ENCODE assay signal across 8 cellular contexts in the genomic region with DNA sequence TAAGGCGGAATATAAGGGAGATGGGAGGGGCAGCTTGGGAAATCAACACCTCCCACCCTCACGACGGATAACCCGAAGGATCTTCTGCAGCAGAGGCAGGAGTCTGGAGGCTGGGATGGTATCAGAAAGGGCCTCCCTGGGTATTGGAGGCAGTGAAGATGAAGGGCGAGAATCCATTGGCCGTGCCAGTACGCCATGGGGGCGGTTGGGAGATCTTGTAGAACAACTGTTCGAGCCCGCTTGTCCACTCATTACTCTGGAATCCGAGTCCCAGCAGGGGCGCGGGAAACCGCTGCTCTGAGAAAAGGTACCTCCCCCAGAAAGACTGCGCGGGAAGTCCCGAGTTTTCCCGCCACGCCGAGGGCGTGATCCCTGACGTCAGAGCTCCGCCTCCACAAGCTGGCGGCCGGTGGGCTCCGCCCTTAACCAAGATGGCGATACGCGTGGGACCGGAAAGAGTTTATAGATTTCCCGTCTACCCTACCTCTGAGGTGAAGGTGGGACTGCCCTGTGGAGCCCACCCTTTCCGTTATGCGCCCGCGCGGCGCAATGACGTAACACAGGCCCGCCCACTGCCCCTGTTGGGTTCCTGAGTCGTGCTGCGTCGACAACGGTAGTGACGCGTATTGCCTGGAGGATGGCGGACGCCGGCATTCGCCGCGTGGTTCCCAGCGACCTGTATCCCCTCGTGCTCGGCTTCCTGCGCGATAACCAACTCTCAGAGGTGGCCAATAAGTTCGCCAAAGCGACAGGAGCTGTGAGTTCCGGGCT. TPM values are rescaled to one million over a fixed set of nuclear protein-coding genes. Genes with fewer than 3 reads are reported as not detected.
DNase-seq lines count a peak whose midpoint lies in the region; ATAC-seq, FAIRE-seq and TF ChIP-seq lines count a peak whose summit lies in the region.

A gene (plus strand): TSS at position 616 of the 771 bp plus-strand sequence. CDS start 22 bp downstream, at position 638.

- no peaks in the 10 kb centered on the region for H3K9me3 Mint-ChIP-seq in activated CD8-positive, alpha-beta memory T cell treated with anti-CD3 and anti-CD28 coated beads, Interleukin-2, amount 10 ng/mL, durations not matched to agents 7 days and 5 days (ENCODE audit: low read depth)
- H3K9me3 Mint-ChIP-seq in memory B cell: no peaks in the 10 kb centered on the region

- peak within 1 kb of the TSS; percentile 68 for H3K18ac ChIP-seq in H1 (ENCODE audit: extremely low read depth, low read length)

- H3K4me2 ChIP-seq in H1 (ENCODE audit: insufficient read depth in 1 of 2, low read depth in 2 of 2, low read length in 2 of 2): peak within 1 kb of the TSS; percentile 80 to 84

- 0 out of 2 replicates have a peak within 1 kb of the TSS, but pooled peaks have one; percentile 86 for H2BK20ac ChIP-seq in H1 (ENCODE audit: low read length)

- H2AFZ ChIP-seq in H1 (ENCODE audit: low read length): no peak within 1 kb of the TSS; the same call in 1 of the 2 replicates

- H3K36me3 ChIP-seq in NT2/D1 (ENCODE audit: insufficient read depth, insufficient read length, low read length) (peaks cover 75% of the 10 kb centered on the region), H1 (ENCODE audit: control insufficient read depth in 2 of 4, insufficient read depth in 4 of 4, low read length in 3 of 4) (peaks cover 30 to 50% (median 39%) of the 10 kb centered on the region in 4 experiments)

- no peak for TF ChIP-seq CTCF in H1 (IDR thresholded peaks at IDR 0.05; ENCODE audit: control extremely low read depth in 1 of 3, insufficient read depth in 1 of 3, low read depth in 1 of 3, low read length in 3 of 3)

- peak within 1 kb of the TSS; percentile 99 for H2BK12ac ChIP-seq in H1 (ENCODE audit: low read depth, low read length)

- H3K4me1 ChIP-seq in NT2/D1 (ENCODE audit: insufficient read depth, insufficient read length): peaks cover 2% of the 10 kb centered on the region
- H3K4me1 ChIP-seq in H1 (replicated peaks in 1 of 4; ENCODE audit: control insufficient read depth in 3 of 4, insufficient read depth in 4 of 4, low read length in 3 of 4): peaks cover 0 to 8% (median 4%) of the 10 kb centered on the region in 4 experiments; a peak in 5 of 7 replicates

- H2BK5ac ChIP-seq in H1 (ENCODE audit: low read depth, low read length): peak within 1 kb of the TSS; percentile 99

- peak within 1 kb of the TSS; percentile 20 for H3K14ac ChIP-seq in H1 (ENCODE audit: insufficient read length)

- peak in 1 of 2 experiments; percentile 90; a peak in 1 of 3 replicates for TF ChIP-seq EP300 in H1 (IDR thresholded peaks at IDR 0.05; ENCODE audit: borderline replicate concordance in 1 of 2, low read depth in 2 of 2, low read length in 2 of 2)

- peaks cover 10% of the 10 kb centered on the region for H3K79me1 ChIP-seq in H1 (ENCODE audit: low read depth, low read length)

- peak within 1 kb of the TSS; percentile 85 for H3K56ac ChIP-seq in H1 (replicated peaks; ENCODE audit: insufficient read length, low read depth, low read length)

- H4K91ac ChIP-seq in H1 (replicated peaks; ENCODE audit: insufficient read length, low read length): peak within 1 kb of the TSS; percentile 90

- H3K4me3 Mint-ChIP-seq in activated CD8-positive, alpha-beta memory T cell treated with anti-CD3 and anti-CD28 coated beads, Interleukin-2, amount 10 ng/mL, durations not matched to agents 7 days and 5 days: peak within 1 kb of the TSS; percentile 96
- H3K4me3 Mint-ChIP-seq in memory B cell: peak within 1 kb of the TSS; percentile 94

- peaks cover 6 to 13% of the 10 kb centered on the region in 2 experiments for H4K20me1 ChIP-seq in H1 (replicated peaks in 1 of 2; ENCODE audit: control insufficient read depth in 1 of 2, insufficient read depth in 2 of 2, low read length in 2 of 2)

- H3K27me3 ChIP-seq in NT2/D1 (ENCODE audit: insufficient read depth, insufficient read length) (no peaks in the 10 kb centered on the region), H1 (replicated peaks in 1 of 4; ENCODE audit: control insufficient read depth in 3 of 4, extremely low read depth in 1 of 4, insufficient read depth in 3 of 4, low read length in 3 of 4) (no peaks in the 10 kb centered on the region)

- peak; percentile 94 for ATAC-seq in GM21381 (IDR thresholded peaks at IDR 0.05; ENCODE audit: unreplicated experiment)
- ATAC-seq in activated CD8-positive, alpha-beta memory T cell treated with anti-CD3 and anti-CD28 coated beads, Interleukin-2, amount 10 ng/mL, durations not matched to agents 7 days and 5 days: peak; percentile 96
- ATAC-seq in memory B cell (ENCODE audit: low read depth): peak; percentile 92

- no peak for TF ChIP-seq RAD21 in H1 (IDR thresholded peaks at IDR 0.05 in 1 of 2, conservative IDR thresholded peaks at IDR 0.05 in 1 of 2; ENCODE audit: low read depth in 2 of 2, low read length in 2 of 2)

- H2BK15ac ChIP-seq in H1 (ENCODE audit: low read length): peak within 1 kb of the TSS; percentile 75

- peaks cover 45% of the 10 kb centered on the region for H3K4me1 Mint-ChIP-seq in activated CD8-positive, alpha-beta memory T cell treated with anti-CD3 and anti-CD28 coated beads, Interleukin-2, amount 10 ng/mL, durations not matched to agents 7 days and 5 days
- H3K4me1 Mint-ChIP-seq in memory B cell: peaks cover 20% of the 10 kb centered on the region

- 4% methylated on average over 50 of the region's 59 CpGs; no CpG with 5 or more reads in 1 of the 2 experiments for WGBS in H1 (ENCODE audit: extremely low coverage in 1 of 2, insufficient coverage in 1 of 2, insufficient read length in 1 of 2, insufficient replicate concordance in 2 of 2, low coverage in 1 of 2, low lambda C conversion rate in 2 of 2, missing lambda C conversion rate in 1 of 2), 2 experiments

- H4K5ac ChIP-seq in H1 (ENCODE audit: insufficient read length, low read depth, low read length): peak within 1 kb of the TSS; percentile 94

- peak; percentile 91 for DNase-seq in COR-L47 (lab: John Stamatoyannopoulos, UW)
- peak; percentile 59 to 99 (median 97) for DNase-seq in HUDEP-2 (lab: John Stamatoyannopoulos, UW; ENCODE audit: unreplicated experiment in 76 of 76)
- DNase-seq in NT2/D1 (ENCODE audit: low read depth, low spot score): peak; percentile 97
- peak; percentile 100 for DNase-seq in activated CD8-positive, alpha-beta memory T cell treated with anti-CD3 and anti-CD28 coated beads, Interleukin-2, amount 10 ng/mL, durations not matched to agents 7 days and 5 days
- DNase-seq in H1 (ENCODE audit: low read depth in 1 of 2, low spot score in 2 of 2): peak; percentile 99 to 100
- peak; percentile 99 for DNase-seq in memory B cell (ENCODE audit: low spot score in 2 of 2)
- DNase-seq in stimulated activated CD8-positive, alpha-beta memory T cell treated with anti-CD3 and anti-CD28 coated beads, Interleukin-12 subunit alpha, Interleukin-12 subunit beta, amount 100 ng/mL, for 24 hours (ENCODE audit: extremely low read depth): peak; percentile 98

- peak; percentile 96 to 99 for TF ChIP-seq POLR2A in H1 (IDR thresholded peaks at IDR 0.05; ENCODE audit: control extremely low read depth in 1 of 2, low read depth in 2 of 2, low read length in 2 of 2)

- H3K23me2 ChIP-seq in H1 (ENCODE audit: low read depth, low read length): peaks cover 8% of the 10 kb centered on the region

- peak within 1 kb of the TSS; percentile 90 for H3K4me3 ChIP-seq in NT2/D1 (ENCODE audit: insufficient read length, low read depth)
- peak within 1 kb of the TSS; percentile 70 to 100 (median 94) for H3K4me3 ChIP-seq in H1 (ENCODE audit: extremely low read depth in 1 of 4, insufficient read depth in 2 of 4, low read depth in 3 of 4, low read length in 4 of 4)

- H3K9me3 ChIP-seq in NT2/D1 (ENCODE audit: insufficient read depth, low read length) (no peaks in the 10 kb centered on the region), H1 (ENCODE audit: insufficient read depth in 2 of 2, low read depth in 1 of 2, low read length in 1 of 2) (no peaks in the 10 kb centered on the region)

- H3K27ac ChIP-seq in H1 (ENCODE audit: low read depth, low read length): peak within 1 kb of the TSS; percentile 97

- peak within 1 kb of the TSS; percentile 72 for H2AK5ac ChIP-seq in H1 (ENCODE audit: low read depth, low read length)

- H3K23ac ChIP-seq in H1 (ENCODE audit: insufficient read length): no peak within 1 kb of the TSS

- FAIRE-seq in H1 (lab: Jason Lieb, UNC): peak; percentile 94

- peaks cover 27 to 47% of the 10 kb centered on the region in 2 experiments for H3K79me2 ChIP-seq in H1 (ENCODE audit: control insufficient read depth in 1 of 2, insufficient read depth in 2 of 2, low read length in 2 of 2)

- peak within 1 kb of the TSS; percentile 26 for H2BK120ac ChIP-seq in H1 (replicated peaks; ENCODE audit: low read depth, low read length)

- H3K9ac ChIP-seq in NT2/D1 (ENCODE audit: insufficient read length, low read depth) (peak within 1 kb of the TSS; percentile 91), H1 (replicated peaks in 1 of 4; ENCODE audit: extremely low read depth in 1 of 4, low read depth in 3 of 4, low read length in 3 of 4) (peak within 1 kb of the TSS; percentile 91 to 100 (median 96))

- H3K27ac Mint-ChIP-seq in activated CD8-positive, alpha-beta memory T cell treated with anti-CD3 and anti-CD28 coated beads, Interleukin-2, amount 10 ng/mL, durations not matched to agents 7 days and 5 days: peak within 1 kb of the TSS; percentile 90
- H3K27ac Mint-ChIP-seq in memory B cell: peak within 1 kb of the TSS; percentile 98

- POLR2A ChIA-PET in H1 (lab: Charles Lee; ENCODE audit: partially characterized antibody): interaction anchor here (0.6 to 20.0 kb wide), 23 partner anchors 2 to 506 kb away, joined by 3 to 408 read pairs (median 4); a partner anchor contains a TSS

- H3K36me3 Mint-ChIP-seq in activated CD8-positive, alpha-beta memory T cell treated with anti-CD3 and anti-CD28 coated beads, Interleukin-2, amount 10 ng/mL, durations not matched to agents 7 days and 5 days: peaks cover 60% of the 10 kb centered on the region
- H3K36me3 Mint-ChIP-seq in memory B cell: peaks cover 19% of the 10 kb centered on the region

- CTCF ChIA-PET in activated CD8-positive, alpha-beta memory T cell treated with anti-CD3 and anti-CD28 coated beads, Interleukin-2, amount 10 ng/mL, durations not matched to agents 7 days and 5 days (lab: Charles Lee): interaction anchor here (0.6 to 4.0 kb wide), 12 partner anchors 14 to 328 kb away, joined by 3 to 26 read pairs (median 4); a partner anchor contains a TSS
- CTCF ChIA-PET in H1 (lab: Charles Lee; ENCODE audit: partially characterized antibody): interaction anchor here (1.0 to 1.7 kb wide), 6 partner anchors 11 to 38 kb away, joined by 3 to 7 read pairs (median 4); a partner anchor contains a TSS

- H3K4ac ChIP-seq in H1 (replicated peaks; ENCODE audit: insufficient read length, low read depth, low read length): peak within 1 kb of the TSS; percentile 87

- peak within 1 kb of the TSS; percentile 99; the same call in 1 of the 2 replicates for H4K8ac ChIP-seq in H1 (ENCODE audit: extremely low read depth, insufficient read depth, low read length)

- H3K27me3 Mint-ChIP-seq in activated CD8-positive, alpha-beta memory T cell treated with anti-CD3 and anti-CD28 coated beads, Interleukin-2, amount 10 ng/mL, durations not matched to agents 7 days and 5 days: no peaks in the 10 kb centered on the region
- H3K27me3 Mint-ChIP-seq in memory B cell: no peaks in the 10 kb centered on the region

RNA-seq across cellular contexts. Expression of the gene that starts here (rescaled TPM):
- 100 to 1,000 TPM; 107 to 149 TPM for total RNA-seq in activated CD8-positive, alpha-beta memory T cell treated with anti-CD3 and anti-CD28 coated beads, Interleukin-2, amount 10 ng/mL, durations not matched to agents 7 days and 5 days
- total RNA-seq in H1 (2021; fragmentation: NEBNext Ultra II Directional; extraction: Animal tissue kit (Norgen Biotek cat#: 25700)): 191 and 194 TPM in 2 replicates
- 63.5 and 86.3 TPM in 2 replicates for polyA plus RNA-seq in H1 (2011; rRNA removed)
- 167 TPM for polyA plus RNA-seq in H1 (2011; cell fraction: cytosol; rRNA removed)
- polyA plus RNA-seq in H1 (2011; cell fraction: nucleus; rRNA removed): 72.4 TPM
- polyA plus RNA-seq in H1 (2012, experiment 1 of 2): 146 to 155 TPM (median 150 TPM) in 4 replicates
- polyA plus RNA-seq in H1 (2012, experiment 2 of 2): 11.2 TPM
- 180 TPM for polyA plus RNA-seq in H1 (2013, experiment 1 of 2)
- polyA plus RNA-seq in H1 (2013, experiment 2 of 2): 184 TPM
- 81.9 and 106 TPM in 2 replicates for polyA minus RNA-seq in H1 (2011; rRNA and poly(A)+ RNA removed)
- polyA minus RNA-seq in H1 (2011; cell fraction: cytosol; rRNA and poly(A)+ RNA removed): 71.8 TPM
- 41.1 TPM for polyA minus RNA-seq in H1 (2011; cell fraction: nucleus; rRNA and poly(A)+ RNA removed)

Comparison
In these comparisons a context has a peak if more than half of its experiments do, and no peak if none do; other contexts are left out.
1. Peak in every context shown above with its lines: DNase-seq, ATAC-seq, H3K4me3 ChIP-seq and H3K27ac ChIP-seq.